In the genomic region with DNA sequence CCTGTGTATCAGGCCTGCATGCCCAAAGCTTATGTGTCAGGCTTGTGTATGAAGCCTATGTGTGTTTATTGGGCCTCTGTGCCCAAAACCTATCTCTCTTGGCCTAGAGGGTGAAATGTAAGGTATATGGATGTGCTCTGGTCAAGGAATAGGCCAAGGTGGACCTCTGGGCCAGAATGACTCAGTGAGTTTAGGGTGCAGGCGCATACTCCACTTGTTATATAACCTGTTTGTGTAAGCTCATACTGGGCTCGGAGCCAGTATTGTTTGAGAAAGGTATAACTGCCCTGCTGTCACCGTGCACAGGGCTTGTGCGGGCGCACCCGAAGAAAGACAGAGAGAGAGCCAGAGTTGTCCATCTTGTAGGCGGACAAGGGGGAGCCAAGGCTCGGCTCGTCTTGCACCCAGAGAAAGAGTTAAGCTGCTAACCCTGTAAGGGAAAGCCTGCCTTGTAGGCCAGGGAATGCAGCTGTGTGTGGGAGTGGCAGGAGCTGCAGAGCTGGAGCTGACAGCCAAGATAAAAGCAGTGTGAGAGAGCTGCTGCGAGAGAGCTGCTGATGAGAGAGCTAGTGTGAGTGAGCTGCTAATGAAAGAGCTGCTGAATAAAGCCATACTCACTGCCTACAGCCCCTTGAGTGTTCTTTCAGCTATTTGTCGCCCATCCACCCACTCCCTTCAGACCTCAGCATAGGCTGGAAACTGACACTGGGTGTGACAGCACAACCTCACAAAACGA, we compare ENCODE assay signal across 15 cellular contexts. TPM values are rescaled to one million over a fixed set of nuclear protein-coding genes. Genes with fewer than 3 reads are reported as not detected.
DNase-seq lines count a peak whose midpoint lies in the region; ATAC-seq and TF ChIP-seq lines count a peak whose summit lies in the region.
"Had no signal": no experiment of that assay in that cellular context is flagged by ENCODE, and none has a peak within 500 bp of the region (broad histone marks: within the 10 kb centered on the region; RNA-seq: fewer than 3 reads in every experiment).

No MANE protein-coding gene starts in this region.

- H3K27ac ChIP-seq in left lung: peak overlapping the region in 1 of 2 donors; percentile 8
- H3K27ac ChIP-seq in testis: peak overlapping the region; percentile 70 to 75
- peak overlapping the region in 2 of 4 donors; percentile 44 to 58 for H3K27ac ChIP-seq in tibial nerve
- H3K27ac ChIP-seq: hepatocyte, suprapubic skin had no signal

- TF ChIP-seq CTCF in chondrocyte (IDR thresholded peaks at IDR 0.05) (no peak), left lung (IDR thresholded peaks at IDR 0.05) (no peak), testis (IDR thresholded peaks at IDR 0.05) (no peak), tibial nerve (IDR thresholded peaks at IDR 0.05) (no peak)

- DNase-seq in activated CD4-positive, alpha-beta T cell treated with anti-CD3 and anti-CD28 coated beads, Interleukin-2, amount 10 ng/mL, durations not matched to agents 24 days and 14 days: no peak
- DNase-seq in activated CD4-positive, alpha-beta T cell treated with anti-CD3 and anti-CD28 coated beads for 48 hours: no peak
- DNase-seq in chondrocyte (ENCODE audit: low spot score) (no peak), left lung (peak in 1 of 2 donors; percentile 43), testis (peak; percentile 82), tibial nerve (ENCODE audit: low spot score in 2 of 2) (no peak), HEK293T (ENCODE audit: extremely low spot score) (no peak), SHP77 treated with DMSO at 0.1 percent for 48 hours (lab: John Stamatoyannopoulos, UW) (no peak)
- DNase-seq: activated CD8-positive, alpha-beta T cell treated with anti-CD3 and anti-CD28 coated beads for 36 hours; EL; NCI-H1930; stimulated activated CD4-positive, alpha-beta T cell treated with anti-CD3 and anti-CD28 coated beads, Interleukin-2, amount 100 ng/mL, for 48 hours had no signal

- intact Hi-C loops in activated CD4-positive, alpha-beta T cell treated with anti-CD3 and anti-CD28 coated beads, Interleukin-2, amount 10 ng/mL, durations not matched to agents 24 days and 14 days (cut with micrococcal nuclease): no loop called here
- intact Hi-C loops in left lung (cut with DNase I): no loop called here
- intact Hi-C loops in testis (cut with DNase I; ENCODE audit: low total_unique reads): no loop called here

- H3K4me3 ChIP-seq in left lung (no peak overlapping the region), testis (no peak overlapping the region), tibial nerve (no peak overlapping the region)
- H3K4me3 ChIP-seq: HAP-1, hepatocyte, suprapubic skin had no signal

- H3K27me3 ChIP-seq in left lung (no peaks in the 10 kb centered on the region), testis (no peaks in the 10 kb centered on the region), tibial nerve (no peaks in the 10 kb centered on the region)
- H3K27me3 ChIP-seq: hepatocyte, suprapubic skin had no signal

- no peaks in the 10 kb centered on the region for H3K27me3 Mint-ChIP-seq in activated CD4-positive, alpha-beta T cell treated with anti-CD3 and anti-CD28 coated beads, Interleukin-2, amount 10 ng/mL, durations not matched to agents 24 days and 14 days
- no peaks in the 10 kb centered on the region for H3K27me3 Mint-ChIP-seq in chondrocyte (ENCODE audit: low read depth)
- H3K27me3 Mint-ChIP-seq: activated CD8-positive, alpha-beta T cell treated with anti-CD3 and anti-CD28 coated beads for 36 hours had no signal

- no peak overlapping the region for H3K4me3 Mint-ChIP-seq in activated CD4-positive, alpha-beta T cell treated with anti-CD3 and anti-CD28 coated beads, Interleukin-2, amount 10 ng/mL, durations not matched to agents 24 days and 14 days
- H3K4me3 Mint-ChIP-seq in chondrocyte (ENCODE audit: unreplicated experiment): peak overlapping the region; percentile 28
- H3K4me3 Mint-ChIP-seq: activated CD8-positive, alpha-beta T cell treated with anti-CD3 and anti-CD28 coated beads for 36 hours had no signal

- no peaks in the 10 kb centered on the region for H3K4me1 ChIP-seq in left lung
- H3K4me1 ChIP-seq in testis: peaks cover 19% of the 10 kb centered on the region
- H3K4me1 ChIP-seq in tibial nerve: peaks cover 0 to 8% (median 0%) of the 10 kb centered on the region in 4 donors
- H3K4me1 ChIP-seq: suprapubic skin had no signal

- peak; percentile 60 for ATAC-seq in left lung
- ATAC-seq: activated CD8-positive, alpha-beta T cell treated with anti-CD3 and anti-CD28 coated beads for 36 hours had no signal

- CTCF ChIA-PET in HEK293T (lab: Yijun Ruan, JAX): no interaction called here

- H3K36me3 ChIP-seq in left lung (peaks cover 0 to 25% of the 10 kb centered on the region in 2 donors), testis (ENCODE audit: low read depth, missing control alignments) (no peaks in the 10 kb centered on the region), tibial nerve (peaks cover 0 to 13% (median 0%) of the 10 kb centered on the region in 3 donors)
- H3K36me3 ChIP-seq: HAP-1, suprapubic skin had no signal

- peaks cover 15% of the 10 kb centered on the region for H3K4me1 Mint-ChIP-seq in activated CD4-positive, alpha-beta T cell treated with anti-CD3 and anti-CD28 coated beads, Interleukin-2, amount 10 ng/mL, durations not matched to agents 24 days and 14 days
- H3K4me1 Mint-ChIP-seq in chondrocyte (ENCODE audit: low read depth): peaks cover 24% of the 10 kb centered on the region

- no peak for TF ChIP-seq EP300 in tibial nerve (IDR thresholded peaks at IDR 0.05)

- POLR2A ChIA-PET in HEK293T (lab: Yijun Ruan, JAX): no interaction called here

- no peak for TF ChIP-seq POLR2A in testis (IDR thresholded peaks at IDR 0.05)
- no peak for TF ChIP-seq POLR2A in tibial nerve (IDR thresholded peaks at IDR 0.05)

- peak overlapping the region; percentile 54 for H3K27ac Mint-ChIP-seq in activated CD4-positive, alpha-beta T cell treated with anti-CD3 and anti-CD28 coated beads, Interleukin-2, amount 10 ng/mL, durations not matched to agents 24 days and 14 days
- peak overlapping the region; percentile 94 for H3K27ac Mint-ChIP-seq in chondrocyte (ENCODE audit: unreplicated experiment)

- 33 to 49% methylated on average over 11 to 12 of the region's 12 CpGs for WGBS in testis, 2 donors
- 54 to 59% methylated on average over 12 of the region's 12 CpGs for WGBS in tibial nerve, 2 donors

- H3K36me3 Mint-ChIP-seq in activated CD4-positive, alpha-beta T cell treated with anti-CD3 and anti-CD28 coated beads, Interleukin-2, amount 10 ng/mL, durations not matched to agents 24 days and 14 days (ENCODE audit: low read depth): no peaks in the 10 kb centered on the region
- H3K36me3 Mint-ChIP-seq in chondrocyte (ENCODE audit: low read depth): peaks cover 11% of the 10 kb centered on the region

- H3K9me3 Mint-ChIP-seq in activated CD4-positive, alpha-beta T cell treated with anti-CD3 and anti-CD28 coated beads, Interleukin-2, amount 10 ng/mL, durations not matched to agents 24 days and 14 days: no peaks in the 10 kb centered on the region
- H3K9me3 Mint-ChIP-seq in chondrocyte (ENCODE audit: low read depth): no peaks in the 10 kb centered on the region
- H3K9me3 Mint-ChIP-seq: activated CD8-positive, alpha-beta T cell treated with anti-CD3 and anti-CD28 coated beads for 36 hours had no signal

- no peaks in the 10 kb centered on the region for H3K9me3 ChIP-seq in left lung
- H3K9me3 ChIP-seq in testis: no peaks in the 10 kb centered on the region
- no peaks in the 10 kb centered on the region for H3K9me3 ChIP-seq in tibial nerve
- H3K9me3 ChIP-seq: HAP-1, suprapubic skin had no signal

TF ChIP-seq in HEK293T, 16 proteins besides CTCF, POLR2A, EP300 and RAD21:
- TF ChIP-seq ELF4 (IDR thresholded peaks at IDR 0.05) (no peak), HDGF (IDR thresholded peaks at IDR 0.05; ENCODE audit: borderline replicate concordance) (no peak), FOXM1 (IDR thresholded peaks at IDR 0.05; ENCODE audit: borderline replicate concordance) (no peak), L3MBTL2 (conservative IDR thresholded peaks at IDR 0.05) (no peak), FOXK2 (IDR thresholded peaks at IDR 0.05) (no peak), NFRKB (IDR thresholded peaks at IDR 0.05) (no peak), LEF1 (IDR thresholded peaks at IDR 0.05; ENCODE audit: borderline replicate concordance) (no peak), CTBP1 (IDR thresholded peaks at IDR 0.05; ENCODE audit: borderline replicate concordance) (no peak), FOXA1 (IDR thresholded peaks at IDR 0.05) (no peak)

RNA-seq across cellular contexts. Expression of a gene that starts 43.4 kb away (rescaled TPM):
- 16.6 and 17.9 TPM in 2 replicates for total RNA-seq in activated CD4-positive, alpha-beta T cell treated with anti-CD3 and anti-CD28 coated beads, Interleukin-2, amount 10 ng/mL, durations not matched to agents 24 days and 14 days
- 3.3 to 3.9 TPM (median 3.7 TPM) in 3 replicates for total RNA-seq in chondrocyte
- 10 to 100 TPM; 12.4 to 13.4 TPM for total RNA-seq in left lung
- total RNA-seq in testis: 10 to 100 TPM; 12.8 to 13.6 TPM
- 8.3 TPM for polyA plus RNA-seq in testis (ENCODE audit: insufficient read depth, low read depth, low replicate concordance)
- 10 to 100 TPM; 15.6 to 31.4 (median 24.5) TPM for total RNA-seq in tibial nerve
